ENCODE assay signal across 11 cellular contexts in genomic region chr5:68033029-68033428, GRCh38.
"Had no signal": no experiment of that assay in that cellular context is flagged by ENCODE, and none has a peak within 500 bp of the region (broad histone marks: within the 10 kb centered on the region; RNA-seq: fewer than 3 reads in every experiment).

No MANE protein-coding gene starts in this region.

- H3K36me3 ChIP-seq: heart left ventricle, right lobe of liver had no signal

- H3K27ac ChIP-seq: heart left ventricle, psoas muscle, right lobe of liver had no signal

- H3K4me3 ChIP-seq: heart left ventricle, psoas muscle, right lobe of liver had no signal

- H3K4me1 ChIP-seq: psoas muscle had no signal

- DNase-seq: activated CD4-positive, alpha-beta memory T cell treated with anti-CD3 and anti-CD28 coated beads for 36 hours; activated gamma-delta T cell; activated T-cell treated with anti-CD3 and anti-CD28 coated beads, Interleukin-2, amount 50 U/mL, for 4 hours; anterior cingulate cortex; foreskin melanocyte; heart left ventricle; naive thymus-derived CD4-positive, alpha-beta T cell; occipital lobe; psoas muscle; right lobe of liver; stimulated activated CD4-positive, alpha-beta T cell treated with anti-CD3 and anti-CD28 coated beads, Interleukin-1b, Interleukin-23, amount 100 ng/mL, for 48 hours had no signal

- H3K27me3 ChIP-seq: heart left ventricle, right lobe of liver had no signal

- H3K9me3 ChIP-seq: heart left ventricle, psoas muscle, right lobe of liver had no signal
